ENCODE assay signal across 1 cellular context in the genomic region with DNA sequence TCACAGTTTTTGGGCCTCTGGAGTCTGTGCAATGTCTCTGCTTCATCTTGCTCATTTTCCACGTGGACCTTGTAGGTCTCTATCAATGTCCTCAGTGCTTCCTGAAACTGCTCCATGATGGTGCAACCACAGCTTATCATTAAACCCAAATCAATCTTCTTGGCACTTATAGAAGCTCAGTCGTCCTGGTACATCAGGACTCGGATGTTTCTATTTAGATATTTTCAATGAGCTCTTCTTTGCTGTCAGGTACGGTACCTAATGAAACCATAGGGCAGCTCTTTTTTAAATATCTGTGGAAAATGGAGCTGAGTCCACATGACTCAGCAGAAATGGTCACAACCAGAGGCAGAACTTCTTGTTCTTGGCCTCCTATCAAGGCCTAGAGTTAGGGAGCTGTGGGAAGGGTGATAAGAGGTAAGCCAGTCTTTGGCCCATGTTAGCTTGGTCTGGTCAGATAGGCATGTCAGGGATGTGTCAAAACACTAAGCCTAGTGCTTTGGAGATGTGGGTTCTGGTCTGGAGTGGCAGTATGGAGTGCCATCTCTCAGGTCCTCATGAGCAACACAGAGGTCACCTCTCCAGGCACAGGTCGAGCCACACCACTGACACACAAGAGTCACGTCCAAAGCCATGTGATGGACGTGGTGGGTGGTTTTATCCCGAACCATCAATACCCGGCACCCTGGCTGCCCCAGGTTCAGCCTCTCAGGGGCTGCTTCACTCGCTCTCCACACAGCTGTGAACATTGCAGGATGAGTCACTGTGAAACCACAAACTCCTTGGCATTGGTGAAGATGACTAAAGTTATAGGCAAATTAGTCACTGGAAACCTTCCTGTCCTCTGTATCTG.
TF ChIP-seq lines count a peak whose summit lies in the region.

No MANE protein-coding gene starts in this region.

TF ChIP-seq in K562, 482 proteins besides CTCF, POLR2A, EP300 and RAD21 (continued from another document and continues in another):
- peak; percentile 62 for TF ChIP-seq PRDM10 (IDR thresholded peaks at IDR 0.05; ENCODE audit: partially characterized antibody)
- TF ChIP-seq, protein P1, sequence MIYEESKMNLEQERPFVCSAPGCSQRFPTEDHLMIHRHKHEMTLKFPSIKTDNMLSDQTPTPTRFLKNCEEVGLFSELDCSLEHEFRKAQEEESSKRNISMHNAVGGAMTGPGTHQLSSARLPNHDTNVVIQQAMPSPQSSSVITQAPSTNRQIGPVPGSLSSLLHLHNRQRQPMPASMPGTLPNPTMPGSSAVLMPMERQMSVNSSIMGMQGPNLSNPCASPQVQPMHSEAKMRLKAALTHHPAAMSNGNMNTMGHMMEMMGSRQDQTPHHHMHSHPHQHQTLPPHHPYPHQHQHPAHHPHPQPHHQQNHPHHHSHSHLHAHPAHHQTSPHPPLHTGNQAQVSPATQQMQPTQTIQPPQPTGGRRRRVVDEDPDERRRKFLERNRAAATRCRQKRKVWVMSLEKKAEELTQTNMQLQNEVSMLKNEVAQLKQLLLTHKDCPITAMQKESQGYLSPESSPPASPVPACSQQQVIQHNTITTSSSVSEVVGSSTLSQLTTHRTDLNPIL (CRISPR knock-in tag; IDR thresholded peaks at IDR 0.05), result peak; percentile 70
- TF ChIP-seq GMEB1 (CRISPR knock-in tag; IDR thresholded peaks at IDR 0.05), result peak; percentile 54; the same call in 1 of the 2 replicates
- no peak; the same call in 1 of the 2 replicates for TF ChIP-seq ZNF431 (CRISPR knock-in tag; IDR thresholded peaks at IDR 0.05)
- TF ChIP-seq, protein P2, sequence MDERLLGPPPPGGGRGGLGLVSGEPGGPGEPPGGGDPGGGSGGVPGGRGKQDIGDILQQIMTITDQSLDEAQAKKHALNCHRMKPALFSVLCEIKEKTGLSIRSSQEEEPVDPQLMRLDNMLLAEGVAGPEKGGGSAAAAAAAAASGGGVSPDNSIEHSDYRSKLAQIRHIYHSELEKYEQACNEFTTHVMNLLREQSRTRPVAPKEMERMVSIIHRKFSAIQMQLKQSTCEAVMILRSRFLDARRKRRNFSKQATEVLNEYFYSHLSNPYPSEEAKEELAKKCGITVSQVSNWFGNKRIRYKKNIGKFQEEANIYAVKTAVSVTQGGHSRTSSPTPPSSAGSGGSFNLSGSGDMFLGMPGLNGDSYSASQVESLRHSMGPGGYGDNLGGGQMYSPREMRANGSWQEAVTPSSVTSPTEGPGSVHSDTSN (CRISPR knock-in tag; IDR thresholded peaks at IDR 0.05; ENCODE audit: low read depth), result peak; percentile 11; the same call in 1 of the 2 replicates
- TF ChIP-seq, protein P2 (tag; conservative IDR thresholded peaks at IDR 0.05; ENCODE audit: low read depth), result peak; percentile 82
- no peak for TF ChIP-seq ZNF444 (CRISPR knock-in tag; IDR thresholded peaks at IDR 0.05)
- TF ChIP-seq THAP7 (CRISPR knock-in tag; IDR thresholded peaks at IDR 0.05), result no peak
- TF ChIP-seq C11orf30 (IDR thresholded peaks at IDR 0.05; ENCODE audit: low read depth), result peak; percentile 100
- 0 out of 2 replicates have a peak, but pooled peaks have one; percentile 3 for TF ChIP-seq ZNF41 (CRISPR knock-in tag; conservative IDR thresholded peaks at IDR 0.05)
- peak; percentile 64 for TF ChIP-seq MBD2 (IDR thresholded peaks at IDR 0.05; ENCODE audit: borderline replicate concordance, low read depth)
- peak; percentile 58; the same call in 1 of the 2 replicates for TF ChIP-seq E2F3 (CRISPR knock-in tag; IDR thresholded peaks at IDR 0.05)
- no peak for TF ChIP-seq ZNF518B (CRISPR knock-in tag; IDR thresholded peaks at IDR 0.05)
- peak; percentile 10; the same call in 1 of the 2 replicates for TF ChIP-seq NCOA6 (IDR thresholded peaks at IDR 0.05)
- peak; percentile 64; the same call in 1 of the 2 replicates for TF ChIP-seq ETV5 (CRISPR knock-in tag; IDR thresholded peaks at IDR 0.05; ENCODE audit: low read depth)
- no peak for TF ChIP-seq EWSR1 (IDR thresholded peaks at IDR 0.05; ENCODE audit: borderline replicate concordance, low read depth, partially characterized antibody)
- no peak for TF ChIP-seq PURB (CRISPR knock-in tag; IDR thresholded peaks at IDR 0.05; ENCODE audit: low read depth)
- no peak for TF ChIP-seq MCM7 (IDR thresholded peaks at IDR 0.05)
- TF ChIP-seq KAT8 (IDR thresholded peaks at IDR 0.05; ENCODE audit: low read depth), result no peak
- no peak for TF ChIP-seq ZNF785 (CRISPR knock-in tag; IDR thresholded peaks at IDR 0.05)
- TF ChIP-seq SRSF7 (optimal IDR thresholded peaks at IDR 0.05; ENCODE audit: low read depth, low read length), result no peak
- TF ChIP-seq, protein P3, sequence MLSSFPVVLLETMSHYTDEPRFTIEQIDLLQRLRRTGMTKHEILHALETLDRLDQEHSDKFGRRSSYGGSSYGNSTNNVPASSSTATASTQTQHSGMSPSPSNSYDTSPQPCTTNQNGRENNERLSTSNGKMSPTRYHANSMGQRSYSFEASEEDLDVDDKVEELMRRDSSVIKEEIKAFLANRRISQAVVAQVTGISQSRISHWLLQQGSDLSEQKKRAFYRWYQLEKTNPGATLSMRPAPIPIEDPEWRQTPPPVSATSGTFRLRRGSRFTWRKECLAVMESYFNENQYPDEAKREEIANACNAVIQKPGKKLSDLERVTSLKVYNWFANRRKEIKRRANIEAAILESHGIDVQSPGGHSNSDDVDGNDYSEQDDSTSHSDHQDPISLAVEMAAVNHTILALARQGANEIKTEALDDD (IDR thresholded peaks at IDR 0.05), result peak; percentile 95
- peak; percentile 3 to 67; a peak in 3 of 4 replicates for TF ChIP-seq FOXA3 (CRISPR knock-in tag; conservative IDR thresholded peaks at IDR 0.05 in 1 of 2, IDR thresholded peaks at IDR 0.05 in 1 of 2)
- TF ChIP-seq SRF (CRISPR knock-in tag; IDR thresholded peaks at IDR 0.05), result peak in 1 of 2 experiments; percentile 46; a peak in 1 of 4 replicates
- TF ChIP-seq HNRNPH1 (optimal IDR thresholded peaks at IDR 0.05; ENCODE audit: low read depth, low read length), result no peak
- TF ChIP-seq TRIM24 (IDR thresholded peaks at IDR 0.05), result peak; percentile 96 to 97
- TF ChIP-seq ZFP91 (CRISPR knock-in tag; IDR thresholded peaks at IDR 0.05), result 0 out of 2 replicates have a peak, but pooled peaks have one; percentile 22
- TF ChIP-seq, protein P4, sequence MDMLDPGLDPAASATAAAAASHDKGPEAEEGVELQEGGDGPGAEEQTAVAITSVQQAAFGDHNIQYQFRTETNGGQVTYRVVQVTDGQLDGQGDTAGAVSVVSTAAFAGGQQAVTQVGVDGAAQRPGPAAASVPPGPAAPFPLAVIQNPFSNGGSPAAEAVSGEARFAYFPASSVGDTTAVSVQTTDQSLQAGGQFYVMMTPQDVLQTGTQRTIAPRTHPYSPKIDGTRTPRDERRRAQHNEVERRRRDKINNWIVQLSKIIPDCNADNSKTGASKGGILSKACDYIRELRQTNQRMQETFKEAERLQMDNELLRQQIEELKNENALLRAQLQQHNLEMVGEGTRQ (CRISPR knock-in tag; IDR thresholded peaks at IDR 0.05), result no peak
- 0 out of 2 replicates have a peak, but pooled peaks have one; percentile 27 for TF ChIP-seq ZBTB43 (CRISPR knock-in tag; IDR thresholded peaks at IDR 0.05)
- no peak for TF ChIP-seq SIN3B (IDR thresholded peaks at IDR 0.05; ENCODE audit: low read depth)
